35 cellular contexts compared by ENCODE assay signal in genomic region chr6:143205983-143206382, GRCh38.
DNase-seq lines count a peak whose midpoint lies in the region; ATAC-seq and TF ChIP-seq lines count a peak whose summit lies in the region.
"Had no signal": no experiment of that assay in that cellular context is flagged by ENCODE, and none has a peak within 500 bp of the region (broad histone marks: within the 10 kb centered on the region; RNA-seq: fewer than 3 reads in every experiment).

No MANE protein-coding gene starts in this region.

- 33% methylated on average over 2 of the region's 2 CpGs for WGBS in esophagus muscularis mucosa

- no peak overlapping the region for H3K27ac Mint-ChIP-seq in activated CD8-positive, alpha-beta T cell treated with anti-CD3 and anti-CD28 coated beads for 36 hours
- H3K27ac Mint-ChIP-seq: activated naive CD8-positive, alpha-beta T cell; CD8-positive, alpha-beta T cell; effector memory CD8-positive, alpha-beta T cell; H9; memory B cell had no signal

- DNase-seq in AG08395 (ENCODE audit: low spot score) (peak; percentile 19), HEK293T (ENCODE audit: extremely low spot score) (no peak), esophagus muscularis mucosa (ENCODE audit: extremely low spot score) (no peak), left cardiac atrium (no peak)
- DNase-seq in stimulated activated naive CD4-positive, alpha-beta T cell treated with Interleukin-2 at 50 U/mL for 16 hours (lab: John Stamatoyannopoulos, UW), result no peak
- DNase-seq in activated CD8-positive, alpha-beta T cell treated with anti-CD3 and anti-CD28 coated beads for 36 hours, result no peak
- DNase-seq: activated CD4-positive, alpha-beta T cell treated with anti-CD3 and anti-CD28 coated beads for 48 hours; activated CD8-positive, alpha-beta memory T cell treated with anti-CD3 and anti-CD28 coated beads for 24 hours; activated T-cell treated with anti-CD3 and anti-CD28 coated beads for 4 hours; anterior cingulate cortex; BE2C; CD8-positive, alpha-beta T cell; colonic mucosa; effector memory CD8-positive, alpha-beta T cell; erythroblast; gastrocnemius medialis; H9; hypothalamus; Karpas-422; NCI-H1417; NCI-H2029; NCI-H526; stimulated activated CD4-positive, alpha-beta T cell treated with anti-CD3 and anti-CD28 coated beads, Interleukin-4, amount 100 ng/mL, for 1 hour; SW 1271; T-helper 9 cell; tibial artery; WERI-Rb-1 had no signal

- POLR2A ChIA-PET in HEK293T (lab: Yijun Ruan, JAX), result no interaction called here
- POLR2A ChIA-PET in activated CD8-positive, alpha-beta T cell treated with anti-CD3 and anti-CD28 coated beads for 36 hours (lab: Charles Lee), result no interaction called here

- peaks cover 14% of the 10 kb centered on the region for H3K36me3 Mint-ChIP-seq in activated CD8-positive, alpha-beta T cell treated with anti-CD3 and anti-CD28 coated beads for 36 hours (ENCODE audit: low read depth)

- H3K36me3 ChIP-seq in esophagus muscularis mucosa, result no peaks in the 10 kb centered on the region
- H3K36me3 ChIP-seq: BE2C, cardiac muscle cell, colonic mucosa, gastrocnemius medialis, tibial artery, WERI-Rb-1 had no signal

- no peaks in the 10 kb centered on the region for H3K27me3 Mint-ChIP-seq in activated CD8-positive, alpha-beta T cell treated with anti-CD3 and anti-CD28 coated beads for 36 hours
- H3K27me3 Mint-ChIP-seq: activated naive CD8-positive, alpha-beta T cell; effector memory CD8-positive, alpha-beta T cell; memory B cell had no signal

- intact Hi-C loops in esophagus muscularis mucosa (cut with DNase I) (no loop called here), left cardiac atrium (cut with DNase I) (no loop called here)
- intact Hi-C loops in activated CD8-positive, alpha-beta T cell treated with anti-CD3 and anti-CD28 coated beads for 36 hours (cut with micrococcal nuclease), result no loop called here

- TF ChIP-seq CTCF in esophagus muscularis mucosa (IDR thresholded peaks at IDR 0.05), result no peak
- TF ChIP-seq CTCF in activated CD8-positive, alpha-beta T cell treated with anti-CD3 and anti-CD28 coated beads for 36 hours (IDR thresholded peaks at IDR 0.05), result no peak

- no peak overlapping the region for H3K4me3 Mint-ChIP-seq in activated CD8-positive, alpha-beta T cell treated with anti-CD3 and anti-CD28 coated beads for 36 hours
- H3K4me3 Mint-ChIP-seq: activated naive CD8-positive, alpha-beta T cell; CD8-positive, alpha-beta T cell; effector memory CD8-positive, alpha-beta T cell; H9; memory B cell had no signal

- H3K4me3 ChIP-seq in esophagus muscularis mucosa, result no peak overlapping the region
- H3K4me3 ChIP-seq: cardiac muscle cell, colonic mucosa, gastrocnemius medialis, GM12878, tibial artery, vagina had no signal

- ATAC-seq in left cardiac atrium, result peak; percentile 38 to 51
- ATAC-seq in GM19455 (IDR thresholded peaks at IDR 0.05; ENCODE audit: unreplicated experiment), result no peak
- no peak for ATAC-seq in HG02852 (IDR thresholded peaks at IDR 0.05; ENCODE audit: unreplicated experiment)
- ATAC-seq in activated CD8-positive, alpha-beta T cell treated with anti-CD3 and anti-CD28 coated beads for 36 hours, result no peak
- ATAC-seq: CD8-positive, alpha-beta T cell; effector memory CD8-positive, alpha-beta T cell; GM12878; sciatic nerve had no signal

- peaks cover 19% of the 10 kb centered on the region for H3K9me3 Mint-ChIP-seq in activated CD8-positive, alpha-beta T cell treated with anti-CD3 and anti-CD28 coated beads for 36 hours
- H3K9me3 Mint-ChIP-seq: effector memory CD8-positive, alpha-beta T cell had no signal

- H3K27me3 ChIP-seq in esophagus muscularis mucosa, result no peaks in the 10 kb centered on the region
- H3K27me3 ChIP-seq: BE2C, cardiac muscle cell, colonic mucosa, gastrocnemius medialis, tibial artery, vagina had no signal

- CTCF ChIA-PET in HEK293T (lab: Yijun Ruan, JAX), result no interaction called here
- CTCF ChIA-PET in activated CD8-positive, alpha-beta T cell treated with anti-CD3 and anti-CD28 coated beads for 36 hours (lab: Charles Lee), result interaction anchor here (1.2 kb wide), 2 partner anchors 9 to 15 kb away, joined by 3 to 4 read pairs; no protein-coding TSS in a partner anchor

- H3K27ac ChIP-seq in esophagus muscularis mucosa (replicated peaks in 1 of 4), result peak overlapping the region in 3 of 4 donors; percentile 34 to 42 (median 41)
- H3K27ac ChIP-seq: cardiac muscle cell, colonic mucosa, gastrocnemius medialis, tibial artery, vagina, WERI-Rb-1 had no signal

- peaks cover 0 to 8% (median 4%) of the 10 kb centered on the region in 4 donors for H3K9me3 ChIP-seq in esophagus muscularis mucosa
- H3K9me3 ChIP-seq: BE2C, colonic mucosa, gastrocnemius medialis, vagina had no signal

- TF ChIP-seq EP300 in esophagus muscularis mucosa (IDR thresholded peaks at IDR 0.05), result no peak

- no peaks in the 10 kb centered on the region for H3K4me1 Mint-ChIP-seq in activated CD8-positive, alpha-beta T cell treated with anti-CD3 and anti-CD28 coated beads for 36 hours (ENCODE audit: low read depth)

- TF ChIP-seq POLR2A in esophagus muscularis mucosa (IDR thresholded peaks at IDR 0.05; ENCODE audit: low read depth), result no peak

- peaks cover 2 to 33% (median 25%) of the 10 kb centered on the region in 4 donors for H3K4me1 ChIP-seq in esophagus muscularis mucosa
- H3K4me1 ChIP-seq: BE2C, colonic mucosa, vagina had no signal

TF ChIP-seq in HEK293T, 16 proteins besides CTCF, POLR2A, EP300 and RAD21:
- TF ChIP-seq ELF4 (IDR thresholded peaks at IDR 0.05) (no peak), PKNOX1 (IDR thresholded peaks at IDR 0.05) (peak; percentile 57)

Comparison
In these comparisons a context has a peak if more than half of its experiments do, and no peak if none do; other contexts are left out.
1. ATAC-seq: peak in left cardiac atrium (2 of 2); none in GM19455 (single experiment), HG02852 (single experiment) and activated CD8-positive, alpha-beta T cell treated with anti-CD3 and anti-CD28 coated beads for 36 hours (single experiment).